ENCODE assay signal across 13 cellular contexts in genomic region chr17:205176-205538, GRCh38. TPM values are rescaled to one million over a fixed set of nuclear protein-coding genes. Genes with fewer than 3 reads are reported as not detected.
"Had no signal": no experiment of that assay in that cellular context is flagged by ENCODE, and none has a peak within 500 bp of the region (broad histone marks: within the 10 kb centered on the region; RNA-seq: fewer than 3 reads in every experiment).

No MANE protein-coding gene starts in this region.

- FAIRE-seq: endometrium had no signal

- H3K36me3 ChIP-seq: adrenal gland, colonic mucosa, transverse colon had no signal

- H3K27me3 ChIP-seq: adrenal gland, colonic mucosa had no signal

- DNase-seq: activated CD4-positive, alpha-beta memory T cell treated with anti-CD3 and anti-CD28 coated beads for 36 hours; activated CD8-positive, alpha-beta memory T cell treated with anti-CD3 and anti-CD28 coated beads, Interleukin-2, amount 10 ng/mL, durations not matched to agents 7 days and 5 days; activated T-cell treated with anti-CD3 and anti-CD28 coated beads, Interleukin-2, amount 50 U/mL, for 1 hour; adrenal gland; colonic mucosa; islet precursor cell; mesenchymal stem cell; stimulated activated CD4-positive, alpha-beta T cell treated with anti-CD3 and anti-CD28 coated beads, Interleukin-4, amount 100 ng/mL, for 24 hours; stimulated activated CD8-positive, alpha-beta memory T cell treated with anti-CD3 and anti-CD28 coated beads, Interleukin-4, amount 100 ng/mL, for 48 hours; stimulated activated naive CD4-positive, alpha-beta T cell treated with Interleukin-2 at 50 U/mL for 16 hours; transverse colon had no signal

- H3K27ac ChIP-seq: adrenal gland, colonic mucosa, transverse colon had no signal

- H3K4me1 ChIP-seq: adrenal gland had no signal

- H3K9me3 ChIP-seq: adrenal gland, colonic mucosa, transverse colon had no signal

- H3K4me3 ChIP-seq: adrenal gland, colonic mucosa, transverse colon had no signal

- ATAC-seq: activated CD8-positive, alpha-beta memory T cell treated with anti-CD3 and anti-CD28 coated beads, Interleukin-2, amount 10 ng/mL, durations not matched to agents 7 days and 5 days had no signal

RNA-seq across cellular contexts. Expression of gene DOC2B, which starts 23.7 kb away (rescaled TPM):
- total RNA-seq: osteocyte had no signal
